27 cellular contexts compared by ENCODE assay signal in genomic region chr13:39499580-39499979, GRCh38.
"Had no signal": no experiment of that assay in that cellular context is flagged by ENCODE, and none has a peak within 500 bp of the region (broad histone marks: within the 10 kb centered on the region; RNA-seq: fewer than 3 reads in every experiment).

No MANE protein-coding gene starts in this region.

- H3K9me3 Mint-ChIP-seq: activated B cell treated with CpG ODN at 0.5 μM for 24 hours; activated CD4-positive, alpha-beta T cell treated with anti-CD3 and anti-CD28 coated beads, Interleukin-2, amount 10 ng/mL, durations not matched to agents 24 days and 14 days; activated naive CD4-positive, alpha-beta T cell treated with anti-CD3 and anti-CD28 coated beads, Interleukin-2, amount 50 U/mL, for 24 hours; activated T-cell treated with anti-CD3 and anti-CD28 coated beads, Interleukin-2, amount 50 U/mL, for 24 hours; activated T-helper 1 cell treated with anti-CD3 and anti-CD28 coated beads, Interleukin-12 subunit alpha, Interleukin-12 subunit beta, Interleukin-2, Interleukin-4 antibody, amounts not matched to agents 30 ng/mL and 10 ng/mL and 1 ng/mL, durations not matched to agents 14 hours and 24 hours and 36 hours had no signal

- H3K4me1 Mint-ChIP-seq: activated B cell treated with CpG ODN at 0.5 μM for 24 hours; activated CD4-positive, alpha-beta T cell treated with anti-CD3 and anti-CD28 coated beads, Interleukin-2, amount 10 ng/mL, durations not matched to agents 24 days and 14 days; activated CD8-positive, alpha-beta memory T cell treated with anti-CD3 and anti-CD28 coated beads, Interleukin-2, amount 10 ng/mL, durations not matched to agents 7 days and 5 days; activated naive CD4-positive, alpha-beta T cell treated with anti-CD3 and anti-CD28 coated beads, Interleukin-2, amount 50 U/mL, for 24 hours had no signal

- H3K27ac ChIP-seq: breast epithelium, KMS-11, SJSA1 had no signal

- H3K9me3 ChIP-seq: breast epithelium, SJSA1 had no signal

- DNase-seq: activated B cell treated with CpG ODN at 0.5 μM for 24 hours; activated CD4-positive, alpha-beta T cell treated with anti-CD3 and anti-CD28 coated beads for 1 hour; activated CD4-positive, alpha-beta T cell treated with anti-CD3 and anti-CD28 coated beads, Interleukin-2, amount 10 ng/mL, durations not matched to agents 24 days and 14 days; activated CD4-positive, alpha-beta T cell treated with anti-CD3 and anti-CD28 coated beads, Interleukin-2, amount 50 U/mL, for 48 hours; activated CD8-positive, alpha-beta memory T cell treated with anti-CD3 and anti-CD28 coated beads, Interleukin-2, amount 10 ng/mL, durations not matched to agents 7 days and 5 days; activated effector memory CD4-positive, alpha-beta T cell treated with Interleukin-2 at 50 U/mL for 16 hours; activated naive CD4-positive, alpha-beta T cell; activated T-cell treated with anti-CD3 and anti-CD28 coated beads, Interleukin-2, amount 50 U/mL, for 24 hours; aorta; central memory CD4-positive, alpha-beta T cell; MV-4-11; NCI-H1105 treated with DMSO at 0.1 percent for 48 hours; NCI-H1436 treated with DMSO at 0.1 percent for 48 hours; NCI-H187; NCI-H2081; NCI-H2227 treated with DMSO at 0.1 percent for 48 hours; NCI-H510A; NCI-H526 treated with DMSO at 0.1 percent for 48 hours; PC-3; SHP77; T-helper 2 cell; T1000 had no signal

- H3K4me1 ChIP-seq: breast epithelium had no signal

- H3K36me3 Mint-ChIP-seq: activated CD8-positive, alpha-beta memory T cell treated with anti-CD3 and anti-CD28 coated beads, Interleukin-2, amount 10 ng/mL, durations not matched to agents 7 days and 5 days; activated naive CD4-positive, alpha-beta T cell treated with anti-CD3 and anti-CD28 coated beads, Interleukin-2, amount 50 U/mL, for 24 hours had no signal

- H3K4me3 ChIP-seq: breast epithelium, SJSA1 had no signal

- H3K27me3 ChIP-seq: breast epithelium, SJSA1 had no signal

- H3K4me2 ChIP-seq: KMS-11 had no signal

- H3K36me3 ChIP-seq: breast epithelium, SJSA1 had no signal

- H3K4me3 Mint-ChIP-seq: activated B cell treated with CpG ODN at 0.5 μM for 24 hours; activated CD4-positive, alpha-beta T cell treated with anti-CD3 and anti-CD28 coated beads, Interleukin-2, amount 10 ng/mL, durations not matched to agents 24 days and 14 days; activated CD8-positive, alpha-beta memory T cell treated with anti-CD3 and anti-CD28 coated beads, Interleukin-2, amount 10 ng/mL, durations not matched to agents 7 days and 5 days; activated naive CD4-positive, alpha-beta T cell treated with anti-CD3 and anti-CD28 coated beads, Interleukin-2, amount 50 U/mL, for 24 hours; activated T-cell treated with anti-CD3 and anti-CD28 coated beads, Interleukin-2, amount 50 U/mL, for 24 hours; activated T-helper 1 cell treated with anti-CD3 and anti-CD28 coated beads, Interleukin-12 subunit alpha, Interleukin-12 subunit beta, Interleukin-2, Interleukin-4 antibody, amounts not matched to agents 30 ng/mL and 10 ng/mL and 1 ng/mL, durations not matched to agents 14 hours and 24 hours and 36 hours had no signal

- ATAC-seq: activated CD8-positive, alpha-beta memory T cell treated with anti-CD3 and anti-CD28 coated beads, Interleukin-2, amount 10 ng/mL, durations not matched to agents 7 days and 5 days; PC-3 had no signal

- H3K27ac Mint-ChIP-seq: activated B cell treated with CpG ODN at 0.5 μM for 24 hours; activated CD4-positive, alpha-beta T cell treated with anti-CD3 and anti-CD28 coated beads, Interleukin-2, amount 10 ng/mL, durations not matched to agents 24 days and 14 days; activated CD8-positive, alpha-beta memory T cell treated with anti-CD3 and anti-CD28 coated beads, Interleukin-2, amount 10 ng/mL, durations not matched to agents 7 days and 5 days; activated naive CD4-positive, alpha-beta T cell treated with anti-CD3 and anti-CD28 coated beads, Interleukin-2, amount 50 U/mL, for 24 hours; activated T-cell treated with anti-CD3 and anti-CD28 coated beads, Interleukin-2, amount 50 U/mL, for 24 hours; activated T-helper 1 cell treated with anti-CD3 and anti-CD28 coated beads, Interleukin-12 subunit alpha, Interleukin-12 subunit beta, Interleukin-2, Interleukin-4 antibody, amounts not matched to agents 30 ng/mL and 10 ng/mL and 1 ng/mL, durations not matched to agents 14 hours and 24 hours and 36 hours had no signal

- H3K27me3 Mint-ChIP-seq: activated B cell treated with CpG ODN at 0.5 μM for 24 hours; activated CD8-positive, alpha-beta memory T cell treated with anti-CD3 and anti-CD28 coated beads, Interleukin-2, amount 10 ng/mL, durations not matched to agents 7 days and 5 days; activated T-cell treated with anti-CD3 and anti-CD28 coated beads, Interleukin-2, amount 50 U/mL, for 24 hours had no signal
